In the genomic region with DNA sequence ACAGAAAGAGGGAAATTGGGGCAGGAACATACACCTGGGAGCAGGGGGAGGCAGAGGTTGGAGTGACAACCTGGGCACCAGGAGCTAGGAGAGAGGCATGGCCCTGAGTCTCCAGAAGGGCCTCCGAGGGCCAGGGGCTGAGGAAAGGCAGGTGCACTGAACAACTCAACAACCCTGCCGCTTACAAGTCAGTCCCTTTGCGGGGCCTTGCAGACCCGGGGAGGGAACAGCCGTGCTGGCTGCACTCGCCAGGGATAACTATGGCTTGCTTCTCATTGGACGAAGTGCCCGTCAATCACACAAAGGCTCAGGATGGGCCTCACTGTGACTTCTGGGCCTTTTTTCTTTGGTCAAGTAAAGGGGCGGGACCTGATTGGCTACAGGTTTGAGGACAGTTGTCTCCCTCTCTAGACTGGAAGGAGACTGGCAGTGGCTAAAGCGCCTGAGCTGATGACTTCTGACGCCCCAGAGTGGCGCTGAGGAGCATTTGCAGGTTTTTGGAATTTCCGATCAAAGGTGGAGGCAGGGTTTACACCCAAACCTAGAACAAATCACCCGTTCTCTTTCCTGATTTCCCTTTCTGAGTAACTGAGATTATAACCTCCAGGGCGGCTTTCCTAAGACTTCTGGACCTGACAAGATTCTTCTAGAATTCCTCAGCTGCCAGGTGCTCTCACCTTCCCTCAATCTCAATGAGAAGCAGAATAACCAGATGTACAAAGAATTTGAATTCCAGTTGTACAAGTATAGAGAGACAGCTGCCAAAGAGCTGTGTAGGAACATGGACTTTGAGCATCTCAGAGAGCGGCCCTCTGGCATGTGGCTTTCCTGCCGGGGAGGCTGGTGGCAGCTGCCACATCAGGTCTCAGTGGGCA, we compare ENCODE assay signal across 1 cellular context.
TF ChIP-seq lines count a peak whose summit lies in the region.

No MANE protein-coding gene starts in this region.

TF ChIP-seq in GM23338, 12 proteins besides CTCF, POLR2A, EP300 and RAD21 (continued from another document):
- TF ChIP-seq EZH2phosphoT487 (IDR thresholded peaks at IDR 0.05; ENCODE audit: unreplicated experiment) (no peak), JUNB (IDR thresholded peaks at IDR 0.05; ENCODE audit: unreplicated experiment) (no peak), ZNF462 (CRISPR knock-in tag; IDR thresholded peaks at IDR 0.05) (peak; percentile 57; the same call in 1 of the 2 replicates), REST (IDR thresholded peaks at IDR 0.05; ENCODE audit: unreplicated experiment) (no peak), ZNF331 (CRISPR knock-in tag; IDR thresholded peaks at IDR 0.05; ENCODE audit: low read depth) (no peak)
